ENCODE assay signal across 8 cellular contexts in the genomic region with DNA sequence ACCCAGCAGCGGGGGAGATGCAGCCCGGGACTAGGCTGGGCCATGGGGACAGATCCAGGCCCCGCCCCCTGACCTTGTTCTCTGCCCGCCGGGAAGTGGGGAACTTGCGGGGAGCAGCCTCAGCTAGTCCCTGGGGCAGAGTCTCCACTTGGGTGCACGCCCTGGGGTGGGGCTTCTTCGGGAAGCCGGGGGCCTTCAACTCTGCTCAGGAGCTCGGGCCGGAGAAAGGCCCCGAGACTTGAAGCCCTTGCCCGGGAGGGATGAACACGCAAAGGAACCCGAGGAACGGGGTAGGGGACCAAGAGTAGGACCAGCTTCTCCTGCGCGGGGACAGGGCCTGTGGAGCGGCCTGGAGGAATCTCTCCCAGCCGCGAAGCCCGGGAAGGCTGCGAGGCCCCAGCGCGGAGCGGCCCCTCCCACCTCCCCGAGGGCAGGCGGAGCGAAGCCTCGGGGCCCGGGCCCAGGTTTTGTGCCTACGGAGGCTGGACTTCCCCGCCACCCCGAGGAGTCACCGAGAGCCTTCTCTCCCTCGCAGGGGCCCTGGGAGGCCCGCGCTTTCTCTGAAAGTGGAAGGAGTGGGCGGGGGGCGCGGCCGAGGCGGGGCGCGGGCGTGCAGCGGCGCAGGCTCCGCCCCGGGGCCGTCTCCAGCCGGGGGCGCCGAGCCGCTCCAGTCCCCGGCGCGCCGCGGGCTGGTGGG. TPM values are rescaled to one million over a fixed set of nuclear protein-coding genes. Genes with fewer than 3 reads are reported as not detected.
DNase-seq lines count a peak whose midpoint lies in the region; ATAC-seq and TF ChIP-seq lines count a peak whose summit lies in the region.

ITPKA (plus strand) TSS at position 670 of the 697 bp plus-strand sequence. CDS start 54 bp downstream, outside the sequence.

- H3K36me3 ChIP-seq in cardiac muscle cell, result no peaks in the 10 kb centered on the region
- no peaks in the 10 kb centered on the region for H3K36me3 ChIP-seq in prostate gland
- no peaks in the 10 kb centered on the region for H3K36me3 ChIP-seq in uterus

- no peak for TF ChIP-seq EP300 in Ishikawa (IDR thresholded peaks at IDR 0.05; ENCODE audit: borderline replicate concordance)

- intact Hi-C loops in prostate gland (cut with DNase I), result no loop called here
- intact Hi-C loops in uterus (cut with DNase I; ENCODE audit: low total_unique reads), result no loop called here

- DNase-seq in EL (peak; percentile 90), cardiac muscle cell (ENCODE audit: low read depth in 1 of 2, low spot score in 1 of 2) (peak; percentile 74 to 82), prostate gland (ENCODE audit: low spot score) (peak; percentile 52), uterus (peak; percentile 45 to 65)
- peak; percentile 90 to 94 for DNase-seq in activated naive CD4-positive, alpha-beta T cell treated with anti-CD3 and anti-CD28 coated beads, Interleukin-2, amount 50 U/mL, for 72 hours (ENCODE audit: low spot score in 2 of 2)

- no peaks in the 10 kb centered on the region for H3K9me3 Mint-ChIP-seq in activated naive CD4-positive, alpha-beta T cell treated with anti-CD3 and anti-CD28 coated beads, Interleukin-2, amount 50 U/mL, for 72 hours

- no peak; the same call in 1 of the 2 replicates for TF ChIP-seq RAD21 in Ishikawa (IDR thresholded peaks at IDR 0.05; ENCODE audit: low read depth)

- ATAC-seq in GM21576 (IDR thresholded peaks at IDR 0.05; ENCODE audit: unreplicated experiment) (peak; percentile 55), SK-N-SH treated with all-trans-retinoic acid at 6 μM for 48 hours (peak; percentile 77)
- peak; percentile 78 to 80 for ATAC-seq in activated naive CD4-positive, alpha-beta T cell treated with anti-CD3 and anti-CD28 coated beads, Interleukin-2, amount 50 U/mL, for 72 hours

- peak within 1 kb of the TSS; percentile 47 for H3K4me3 ChIP-seq in cardiac muscle cell
- H3K4me3 ChIP-seq in prostate gland, result peak within 1 kb of the TSS; percentile 40 to 46
- peak within 1 kb of the TSS; percentile 48 to 67 for H3K4me3 ChIP-seq in uterus

- H3K27me3 ChIP-seq in cardiac muscle cell, result peaks cover 70% of the 10 kb centered on the region
- peaks cover 3% of the 10 kb centered on the region for H3K27me3 ChIP-seq in prostate gland (replicated peaks; ENCODE audit: insufficient read depth)
- peaks cover 0 to 17% of the 10 kb centered on the region in 2 donors for H3K27me3 ChIP-seq in uterus

- TF ChIP-seq POLR2A in prostate gland (IDR thresholded peaks at IDR 0.05) (peak; percentile 41), uterus (IDR thresholded peaks at IDR 0.05) (no peak)

- H3K36me3 Mint-ChIP-seq in activated naive CD4-positive, alpha-beta T cell treated with anti-CD3 and anti-CD28 coated beads, Interleukin-2, amount 50 U/mL, for 72 hours, result peaks cover 0 to 6% of the 10 kb centered on the region in 2 donors

- under 1% methylated on average over 29 of the region's 60 CpGs for WGBS in prostate gland

- H3K4me1 ChIP-seq in cardiac muscle cell (ENCODE audit: low read depth) (peaks cover 5% of the 10 kb centered on the region), prostate gland (replicated peaks) (peaks cover 6% of the 10 kb centered on the region), uterus (peaks cover 8 to 10% of the 10 kb centered on the region in 2 donors)

- H3K9me3 ChIP-seq in cardiac muscle cell (ENCODE audit: low read depth) (no peaks in the 10 kb centered on the region), prostate gland (no peaks in the 10 kb centered on the region), uterus (no peaks in the 10 kb centered on the region)

- TF ChIP-seq CTCF in cardiac muscle cell (IDR thresholded peaks at IDR 0.05; ENCODE audit: low read depth, low read length) (no peak), prostate gland (IDR thresholded peaks at IDR 0.05) (peak in 1 of 4 experiments; percentile 9), uterus (IDR thresholded peaks at IDR 0.05) (no peak)

- H3K27ac ChIP-seq in cardiac muscle cell (no peak within 1 kb of the TSS), prostate gland (peak within 1 kb of the TSS; percentile 48 to 62), uterus (peak within 1 kb of the TSS; percentile 29 to 46)

- H3K27ac Mint-ChIP-seq in activated naive CD4-positive, alpha-beta T cell treated with anti-CD3 and anti-CD28 coated beads, Interleukin-2, amount 50 U/mL, for 72 hours, result peak within 1 kb of the TSS; percentile 76 to 77

TF ChIP-seq in Ishikawa, 13 proteins besides CTCF, POLR2A, EP300 and RAD21 (continues in another document):
- TF ChIP-seq NFIC (IDR thresholded peaks at IDR 0.05), result no peak
- 0 out of 2 replicates have a peak, but pooled peaks have one; percentile 8 for TF ChIP-seq YY1 (IDR thresholded peaks at IDR 0.05; ENCODE audit: low read depth)
- no peak for TF ChIP-seq FOXM1 (IDR thresholded peaks at IDR 0.05; ENCODE audit: borderline replicate concordance, low read depth)
- TF ChIP-seq ZBTB7A (IDR thresholded peaks at IDR 0.05; ENCODE audit: low read depth), result no peak; the same call in 1 of the 2 replicates
- TF ChIP-seq CREB1 (IDR thresholded peaks at IDR 0.05; ENCODE audit: low read depth), result no peak
- no peak for TF ChIP-seq CEBPB (IDR thresholded peaks at IDR 0.05)
- TF ChIP-seq TCF12 (IDR thresholded peaks at IDR 0.05; ENCODE audit: low read depth), result no peak
- TF ChIP-seq, protein P1, sequence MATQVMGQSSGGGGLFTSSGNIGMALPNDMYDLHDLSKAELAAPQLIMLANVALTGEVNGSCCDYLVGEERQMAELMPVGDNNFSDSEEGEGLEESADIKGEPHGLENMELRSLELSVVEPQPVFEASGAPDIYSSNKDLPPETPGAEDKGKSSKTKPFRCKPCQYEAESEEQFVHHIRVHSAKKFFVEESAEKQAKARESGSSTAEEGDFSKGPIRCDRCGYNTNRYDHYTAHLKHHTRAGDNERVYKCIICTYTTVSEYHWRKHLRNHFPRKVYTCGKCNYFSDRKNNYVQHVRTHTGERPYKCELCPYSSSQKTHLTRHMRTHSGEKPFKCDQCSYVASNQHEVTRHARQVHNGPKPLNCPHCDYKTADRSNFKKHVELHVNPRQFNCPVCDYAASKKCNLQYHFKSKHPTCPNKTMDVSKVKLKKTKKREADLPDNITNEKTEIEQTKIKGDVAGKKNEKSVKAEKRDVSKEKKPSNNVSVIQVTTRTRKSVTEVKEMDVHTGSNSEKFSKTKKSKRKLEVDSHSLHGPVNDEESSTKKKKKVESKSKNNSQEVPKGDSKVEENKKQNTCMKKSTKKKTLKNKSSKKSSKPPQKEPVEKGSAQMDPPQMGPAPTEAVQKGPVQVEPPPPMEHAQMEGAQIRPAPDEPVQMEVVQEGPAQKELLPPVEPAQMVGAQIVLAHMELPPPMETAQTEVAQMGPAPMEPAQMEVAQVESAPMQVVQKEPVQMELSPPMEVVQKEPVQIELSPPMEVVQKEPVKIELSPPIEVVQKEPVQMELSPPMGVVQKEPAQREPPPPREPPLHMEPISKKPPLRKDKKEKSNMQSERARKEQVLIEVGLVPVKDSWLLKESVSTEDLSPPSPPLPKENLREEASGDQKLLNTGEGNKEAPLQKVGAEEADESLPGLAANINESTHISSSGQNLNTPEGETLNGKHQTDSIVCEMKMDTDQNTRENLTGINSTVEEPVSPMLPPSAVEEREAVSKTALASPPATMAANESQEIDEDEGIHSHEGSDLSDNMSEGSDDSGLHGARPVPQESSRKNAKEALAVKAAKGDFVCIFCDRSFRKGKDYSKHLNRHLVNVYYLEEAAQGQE (IDR thresholded peaks at IDR 0.05; ENCODE audit: low read depth), result no peak

TF ChIP-seq in SK-N-SH treated with all-trans-retinoic acid at 6 μM for 48 hours, 23 proteins besides CTCF, POLR2A, EP300 and RAD21 (continues in another document):
- TF ChIP-seq ZNF70 (CRISPR knock-in tag; IDR thresholded peaks at IDR 0.05) (no peak), PPARA (CRISPR knock-in tag; IDR thresholded peaks at IDR 0.05; ENCODE audit: borderline replicate concordance) (no peak), ZNF8 (CRISPR knock-in tag; IDR thresholded peaks at IDR 0.05) (no peak), ZC3H10 (CRISPR knock-in tag; IDR thresholded peaks at IDR 0.05) (no peak), ISL1 (CRISPR knock-in tag; IDR thresholded peaks at IDR 0.05) (no peak), GLIS3 (CRISPR knock-in tag; IDR thresholded peaks at IDR 0.05) (no peak), RARB (CRISPR knock-in tag; IDR thresholded peaks at IDR 0.05) (no peak), BACH2 (CRISPR knock-in tag; IDR thresholded peaks at IDR 0.05; ENCODE audit: borderline replicate concordance) (no peak), SNAI2 (CRISPR knock-in tag; IDR thresholded peaks at IDR 0.05) (no peak), POU6F1 (CRISPR knock-in tag; IDR thresholded peaks at IDR 0.05; ENCODE audit: borderline replicate concordance, low read depth) (no peak), OSR1 (CRISPR knock-in tag; IDR thresholded peaks at IDR 0.05) (no peak)
- TF ChIP-seq, protein P2, sequence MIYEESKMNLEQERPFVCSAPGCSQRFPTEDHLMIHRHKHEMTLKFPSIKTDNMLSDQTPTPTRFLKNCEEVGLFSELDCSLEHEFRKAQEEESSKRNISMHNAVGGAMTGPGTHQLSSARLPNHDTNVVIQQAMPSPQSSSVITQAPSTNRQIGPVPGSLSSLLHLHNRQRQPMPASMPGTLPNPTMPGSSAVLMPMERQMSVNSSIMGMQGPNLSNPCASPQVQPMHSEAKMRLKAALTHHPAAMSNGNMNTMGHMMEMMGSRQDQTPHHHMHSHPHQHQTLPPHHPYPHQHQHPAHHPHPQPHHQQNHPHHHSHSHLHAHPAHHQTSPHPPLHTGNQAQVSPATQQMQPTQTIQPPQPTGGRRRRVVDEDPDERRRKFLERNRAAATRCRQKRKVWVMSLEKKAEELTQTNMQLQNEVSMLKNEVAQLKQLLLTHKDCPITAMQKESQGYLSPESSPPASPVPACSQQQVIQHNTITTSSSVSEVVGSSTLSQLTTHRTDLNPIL (CRISPR knock-in tag; IDR thresholded peaks at IDR 0.05; ENCODE audit: low read depth), result no peak

RNA-seq across cellular contexts. Expression of gene ITPKA, which starts in this region (rescaled TPM):
- 1 to 10 TPM; 1.2 to 7.1 TPM for total RNA-seq in activated naive CD4-positive, alpha-beta T cell treated with anti-CD3 and anti-CD28 coated beads, Interleukin-2, amount 50 U/mL, for 72 hours
- total RNA-seq in cardiac muscle cell, result 6.0 and 6.9 TPM in 2 replicates
- polyA plus RNA-seq in cardiac muscle cell, result 1.4 and 6.4 TPM in 2 replicates
- total RNA-seq in prostate gland, result 10 to 100 TPM in 1 of 2 donors, under 1 TPM in 1; 0.23 to 14.2 TPM
- 1 to 10 TPM in 1 of 4 donors, under 1 TPM in 1, not detected in 2; 0.41 to 1.3 TPM for total RNA-seq in uterus
